ENCODE assay signal across 3 cellular contexts in genomic region chr17:14724770-14725169, GRCh38.
TF ChIP-seq lines count a peak whose summit lies in the region.

No MANE protein-coding gene starts in this region.

TF ChIP-seq in HepG2, 621 proteins besides CTCF, POLR2A, EP300 and RAD21 (continues in another document):
- no peak for TF ChIP-seq NR1H2 (CRISPR knock-in tag; IDR thresholded peaks at IDR 0.05; ENCODE audit: borderline replicate concordance, low read depth)
- peak in 1 of 2 experiments; percentile 27; a peak in 2 of 4 replicates for TF ChIP-seq MAFK (conservative IDR thresholded peaks at IDR 0.05 in 1 of 2, IDR thresholded peaks at IDR 0.05 in 1 of 2; ENCODE audit: low read length in 2 of 2)
- TF ChIP-seq SP1 (IDR thresholded peaks at IDR 0.05) = no peak
- TF ChIP-seq SP1 (CRISPR knock-in tag; IDR thresholded peaks at IDR 0.05) = no peak
- no peak for TF ChIP-seq MXD3 (CRISPR knock-in tag; IDR thresholded peaks at IDR 0.05)
- no peak for TF ChIP-seq ATF7 (IDR thresholded peaks at IDR 0.05)
- no peak for TF ChIP-seq ATF7 (CRISPR knock-in tag; IDR thresholded peaks at IDR 0.05)
- TF ChIP-seq TOPORS (CRISPR knock-in tag; IDR thresholded peaks at IDR 0.05) = no peak
- no peak for TF ChIP-seq E2F1 (CRISPR knock-in tag; IDR thresholded peaks at IDR 0.05)
- no peak for TF ChIP-seq TFAP4 (IDR thresholded peaks at IDR 0.05; ENCODE audit: borderline replicate concordance, low read depth)
- TF ChIP-seq CEBPG (CRISPR knock-in tag; IDR thresholded peaks at IDR 0.05) = no peak
- TF ChIP-seq ATF4 (CRISPR knock-in tag; IDR thresholded peaks at IDR 0.05) = no peak
- TF ChIP-seq BCLAF1 (IDR thresholded peaks at IDR 0.05) = no peak
- no peak for TF ChIP-seq HNRNPUL1 (IDR thresholded peaks at IDR 0.05; ENCODE audit: low read depth, low read length)
- no peak for TF ChIP-seq RARA (CRISPR knock-in tag; IDR thresholded peaks at IDR 0.05)
- TF ChIP-seq ZNF629 (CRISPR knock-in tag; conservative IDR thresholded peaks at IDR 0.05) = no peak

TF ChIP-seq in A549, 52 proteins besides CTCF, POLR2A, EP300 and RAD21:
- TF ChIP-seq NPAS2 (CRISPR knock-in tag; IDR thresholded peaks at IDR 0.05; ENCODE audit: borderline replicate concordance) = no peak
- TF ChIP-seq MAFK (IDR thresholded peaks at IDR 0.05; ENCODE audit: partially characterized antibody) = peak; percentile 65
- TF ChIP-seq MAZ (IDR thresholded peaks at IDR 0.05; ENCODE audit: borderline replicate concordance, low read depth, low read length) = no peak
- no peak for TF ChIP-seq EHMT2 (IDR thresholded peaks at IDR 0.05; ENCODE audit: low read depth)
- no peak for TF ChIP-seq MYC (IDR thresholded peaks at IDR 0.05; ENCODE audit: borderline replicate concordance, low read length)
- no peak for TF ChIP-seq RCOR1 (IDR thresholded peaks at IDR 0.05; ENCODE audit: low read depth, low read length)
- no peak for TF ChIP-seq TP53 (CRISPR knock-in tag; IDR thresholded peaks at IDR 0.05)
- peak; percentile 68 for TF ChIP-seq NFE2L2 (conservative IDR thresholded peaks at IDR 0.05; ENCODE audit: low read length)
- TF ChIP-seq HOXB5 (CRISPR knock-in tag; IDR thresholded peaks at IDR 0.05) = no peak
- TF ChIP-seq FOSL2 (IDR thresholded peaks at IDR 0.05) = no peak
- no peak for TF ChIP-seq FOSL2 (CRISPR knock-in tag; IDR thresholded peaks at IDR 0.05)

TF ChIP-seq in IMR-90, 13 proteins besides CTCF, POLR2A, EP300 and RAD21:
- no peak for TF ChIP-seq SMC3 (IDR thresholded peaks at IDR 0.05; ENCODE audit: low read depth, low read length)
- no peak for TF ChIP-seq BHLHE40 (IDR thresholded peaks at IDR 0.05; ENCODE audit: low read depth, low read length)
- no peak for TF ChIP-seq CEBPB (IDR thresholded peaks at IDR 0.05; ENCODE audit: low read depth, low read length)
- TF ChIP-seq NFE2L2 (IDR thresholded peaks at IDR 0.05; ENCODE audit: low read depth, low read length) = peak; percentile 50
